Comparison of ENCODE assay signal across 1 cellular context in genomic region chr3:175129571-175129970, GRCh38.
TF ChIP-seq lines count a peak whose summit lies in the region.

No MANE protein-coding gene starts in this region.

TF ChIP-seq in IMR-90, 13 proteins besides CTCF, POLR2A, EP300 and RAD21:
- TF ChIP-seq MAFK (IDR thresholded peaks at IDR 0.05; ENCODE audit: low read depth, low read length) (no peak), NFE2L2 (IDR thresholded peaks at IDR 0.05; ENCODE audit: low read depth, low read length) (no peak), MAZ (IDR thresholded peaks at IDR 0.05; ENCODE audit: borderline replicate concordance, low read depth, low read length) (no peak), RCOR1 (IDR thresholded peaks at IDR 0.05; ENCODE audit: insufficient replicate concordance, low read length) (no peak), CHD1 (IDR thresholded peaks at IDR 0.05; ENCODE audit: low read depth, low read length) (no peak), CEBPB (IDR thresholded peaks at IDR 0.05; ENCODE audit: low read depth, low read length) (no peak), USF2 (IDR thresholded peaks at IDR 0.05; ENCODE audit: low read depth, low read length) (no peak), SMC3 (IDR thresholded peaks at IDR 0.05; ENCODE audit: low read depth, low read length) (no peak), ELK1 (IDR thresholded peaks at IDR 0.05; ENCODE audit: borderline replicate concordance, low read depth, low read length) (no peak), RFX5 (IDR thresholded peaks at IDR 0.05; ENCODE audit: low read depth, low read length) (no peak)
